ENCODE assay signal across 9 cellular contexts in genomic region chr6:79269877-79270276, GRCh38. TPM values are rescaled to one million over a fixed set of nuclear protein-coding genes. Genes with fewer than 3 reads are reported as not detected.
DNase-seq lines count a peak whose midpoint lies in the region; ATAC-seq and TF ChIP-seq lines count a peak whose summit lies in the region.
"Had no signal": no experiment of that assay in that cellular context is flagged by ENCODE, and none has a peak within 500 bp of the region (broad histone marks: within the 10 kb centered on the region; RNA-seq: fewer than 3 reads in every experiment).

No MANE protein-coding gene starts in this region.

- DNase-seq in CMK (ENCODE audit: low read depth) (peak; percentile 70), NB4 (ENCODE audit: low read depth) (peak; percentile 26), epidermal melanocyte (ENCODE audit: insufficient read length, low spot score) (peak; percentile 69), mucosa of descending colon (no peak), NCI-H2081 (lab: John Stamatoyannopoulos, UW) (no peak), dorsolateral prefrontal cortex (no peak)

- intact Hi-C loops in mucosa of descending colon (cut with DNase I, micrococcal nuclease) (no loop called here), dorsolateral prefrontal cortex (cut with DNase I) (no loop called here)

- H3K9me3 ChIP-seq in mucosa of descending colon: no peaks in the 10 kb centered on the region
- H3K9me3 ChIP-seq: ovary had no signal

- H3K4me1 ChIP-seq in mucosa of descending colon (ENCODE audit: low read depth): no peaks in the 10 kb centered on the region

- no peak overlapping the region for H3K27ac ChIP-seq in dorsolateral prefrontal cortex
- H3K27ac ChIP-seq: ovary had no signal

- no peak for TF ChIP-seq POLR2A in NB4 (IDR thresholded peaks at IDR 0.05; ENCODE audit: extremely low read depth, insufficient read length)

- TF ChIP-seq CTCF in NB4 (IDR thresholded peaks at IDR 0.05; ENCODE audit: low read depth, low read length) (no peak), mucosa of descending colon (IDR thresholded peaks at IDR 0.05) (no peak), dorsolateral prefrontal cortex (IDR thresholded peaks at IDR 0.05 in 54 of 56, conservative IDR thresholded peaks at IDR 0.05 in 2 of 56; ENCODE audit: low read depth in 1 of 56, partially characterized antibody in 56 of 56) (no peak)

- no peaks in the 10 kb centered on the region for H3K36me3 ChIP-seq in mucosa of descending colon (ENCODE audit: low read depth)
- H3K36me3 ChIP-seq: ovary had no signal

- H3K27me3 ChIP-seq in dorsolateral prefrontal cortex: no peaks in the 10 kb centered on the region
- H3K27me3 ChIP-seq: ovary had no signal

- ATAC-seq in mucosa of descending colon (peak; percentile 30), HG02938 (IDR thresholded peaks at IDR 0.05; ENCODE audit: unreplicated experiment) (no peak), GM19463 (IDR thresholded peaks at IDR 0.05; ENCODE audit: unreplicated experiment) (no peak)

- H3K4me3 ChIP-seq in NB4 (ENCODE audit: low read depth, low read length) (no peak overlapping the region), mucosa of descending colon (no peak overlapping the region), dorsolateral prefrontal cortex (no peak overlapping the region)
- H3K4me3 ChIP-seq: ovary had no signal

RNA-seq across cellular contexts. Expression of gene HMGN3, which starts 35.4 kb away (rescaled TPM):
- 10 to 100 TPM; 24.4 to 48.0 (median 42.6) TPM for total RNA-seq in mucosa of descending colon
- total RNA-seq in dorsolateral prefrontal cortex: 10 to 100 TPM; 49.1 to 92.1 (median 71.7) TPM

Comparison
In these comparisons a context has a peak if more than half of its experiments do, and no peak if none do; other contexts are left out.
1. DNase-seq: peak in CMK (single experiment), NB4 (single experiment) and epidermal melanocyte (single experiment); none in mucosa of descending colon (0 of 3), NCI-H2081 (0 of 2) and dorsolateral prefrontal cortex (0 of 10).